Comparison of ENCODE assay signal across 8 cellular contexts in genomic region chr12:7832059-7832696, GRCh38. TPM values are rescaled to one million over a fixed set of nuclear protein-coding genes. Genes with fewer than 3 reads are reported as not detected.
DNase-seq lines count a peak whose midpoint lies in the region; ATAC-seq and TF ChIP-seq lines count a peak whose summit lies in the region.

No MANE protein-coding gene starts in this region.

- H3K79me2 ChIP-seq in smooth muscle cell (ENCODE audit: low read depth): no peaks in the 10 kb centered on the region

- no peaks in the 10 kb centered on the region for H3K36me3 ChIP-seq in CD8-positive, alpha-beta T cell (ENCODE audit: insufficient read depth, low read length)
- no peaks in the 10 kb centered on the region for H3K36me3 ChIP-seq in smooth muscle cell (ENCODE audit: low read depth)

- H3F3A ChIP-seq in smooth muscle cell (ENCODE audit: low read depth): no peaks in the 10 kb centered on the region

- no peak overlapping the region for H2AFZ ChIP-seq in smooth muscle cell (ENCODE audit: low read depth)

- peaks cover 2% of the 10 kb centered on the region for H3K27me3 Mint-ChIP-seq in CD8-positive, alpha-beta T cell (ENCODE audit: low read depth)
- H3K27me3 Mint-ChIP-seq in WTC11 (ENCODE audit: low read depth): no peaks in the 10 kb centered on the region

- no peak overlapping the region for H3K4me3 Mint-ChIP-seq in CD8-positive, alpha-beta T cell
- no peak overlapping the region for H3K4me3 Mint-ChIP-seq in WTC11

- no peak overlapping the region for H3K9ac ChIP-seq in smooth muscle cell (ENCODE audit: low read depth)

- ATAC-seq in CD8-positive, alpha-beta T cell: no peak
- ATAC-seq in WTC11: peak; percentile 98

- no peaks in the 10 kb centered on the region for H3K9me3 ChIP-seq in CD8-positive, alpha-beta T cell (ENCODE audit: low read length)
- H3K9me3 ChIP-seq in smooth muscle cell (replicated peaks; ENCODE audit: low read depth): no peaks in the 10 kb centered on the region

- DNase-seq in CD8-positive, alpha-beta T cell: peak in 2 of 7 experiments; percentile 23 to 27
- DNase-seq in M059J (ENCODE audit: low read depth): peak; percentile 40
- peak; percentile 34 for DNase-seq in WTC11 (ENCODE audit: low spot score)
- DNase-seq in glomerular visceral epithelial cell (ENCODE audit: extremely low spot score): peak; percentile 35
- no peak for DNase-seq in smooth muscle cell (lab: John Stamatoyannopoulos, UW; ENCODE audit: unreplicated experiment)
- DNase-seq in NCI-H2029 treated with DMSO at 0.1 percent for 48 hours (lab: John Stamatoyannopoulos, UW): no peak
- DNase-seq in cerebellar nuclear complex (lab: John Stamatoyannopoulos, UW): no peak

- H3K4me2 ChIP-seq in smooth muscle cell: no peak overlapping the region

- no peaks in the 10 kb centered on the region for H3K36me3 Mint-ChIP-seq in CD8-positive, alpha-beta T cell
- 0 out of 2 replicates have a peak, but pooled peaks cover 2% of the 10 kb centered on the region for H3K36me3 Mint-ChIP-seq in WTC11

- no peaks in the 10 kb centered on the region for H3K27me3 ChIP-seq in CD8-positive, alpha-beta T cell (ENCODE audit: insufficient read depth, low read length)
- no peaks in the 10 kb centered on the region for H3K27me3 ChIP-seq in smooth muscle cell (ENCODE audit: low read depth)

- intact Hi-C loops in CD8-positive, alpha-beta T cell (cut with DNase I, micrococcal nuclease): no loop called here

- no peaks in the 10 kb centered on the region for H3K4me1 ChIP-seq in CD8-positive, alpha-beta T cell (ENCODE audit: insufficient read depth, low read length)
- peaks cover 3% of the 10 kb centered on the region for H3K4me1 ChIP-seq in smooth muscle cell (ENCODE audit: low read depth)

- POLR2A ChIA-PET in CD8-positive, alpha-beta T cell (lab: Charles Lee): no interaction called here
- POLR2A ChIA-PET in WTC11 (lab: Charles Lee): interaction anchor here (0.6 kb wide), 1 partner anchor 59 kb away, joined by 3 read pairs; no protein-coding TSS in a partner anchor

- CTCF ChIA-PET in CD8-positive, alpha-beta T cell (lab: Charles Lee): interaction anchor here (0.6 to 1.5 kb wide), 5 partner anchors 96 to 1292 kb away, joined by 3 to 5 read pairs (median 3); no protein-coding TSS in a partner anchor
- CTCF ChIA-PET in WTC11 (lab: Charles Lee): interaction anchor here (0.6 to 3.3 kb wide), 17 partner anchors 14 to 854 kb away, joined by 3 to 18 read pairs (median 4); no protein-coding TSS in a partner anchor

- H3K27ac ChIP-seq in CD8-positive, alpha-beta T cell (ENCODE audit: low read depth, low read length): no peak overlapping the region
- H3K27ac ChIP-seq in smooth muscle cell (ENCODE audit: low read depth): no peak overlapping the region

- TF ChIP-seq CTCF in CD8-positive, alpha-beta T cell (IDR thresholded peaks at IDR 0.05): peak; percentile 32
- TF ChIP-seq CTCF in GM12875 (IDR thresholded peaks at IDR 0.05; ENCODE audit: borderline replicate concordance, insufficient read depth, low read depth, low read length) (peak; percentile 43; the same call in 1 of the 2 replicates), WTC11 (IDR thresholded peaks at IDR 0.05) (no peak; the same call in 1 of the 2 replicates), smooth muscle cell (IDR thresholded peaks at IDR 0.05; ENCODE audit: borderline replicate concordance, insufficient read depth, poor library complexity, severe bottlenecking) (peak; percentile 57)

- WGBS in smooth muscle cell (ENCODE audit: low lambda C conversion rate): 67% methylated on average over 6 of the region's 6 CpGs

- H3K4me3 ChIP-seq in CD8-positive, alpha-beta T cell (ENCODE audit: low read depth, low read length): no peak overlapping the region
- no peak overlapping the region for H3K4me3 ChIP-seq in GM12875 (ENCODE audit: low read depth, low read length)
- no peak overlapping the region for H3K4me3 ChIP-seq in smooth muscle cell

- no peak overlapping the region for H3K27ac Mint-ChIP-seq in CD8-positive, alpha-beta T cell
- H3K27ac Mint-ChIP-seq in WTC11: peak overlapping the region; percentile 72

- H3K4me1 Mint-ChIP-seq in CD8-positive, alpha-beta T cell (ENCODE audit: low read depth): no peaks in the 10 kb centered on the region
- H3K4me1 Mint-ChIP-seq in WTC11: peaks cover 30% of the 10 kb centered on the region

- no peaks in the 10 kb centered on the region for H3K9me3 Mint-ChIP-seq in CD8-positive, alpha-beta T cell
- H3K9me3 Mint-ChIP-seq in WTC11: no peaks in the 10 kb centered on the region

- no peaks in the 10 kb centered on the region for H4K20me1 ChIP-seq in smooth muscle cell (ENCODE audit: low read depth)

TF ChIP-seq in WTC11, 78 proteins besides CTCF, POLR2A, EP300 and RAD21:
- TF ChIP-seq ZNF263 (CRISPR knock-in tag; IDR thresholded peaks at IDR 0.05; ENCODE audit: low read depth) (no peak), ETV6 (CRISPR knock-in tag; IDR thresholded peaks at IDR 0.05) (no peak), EMX1 (CRISPR knock-in tag; IDR thresholded peaks at IDR 0.05) (no peak), SMAD3 (CRISPR knock-in tag; IDR thresholded peaks at IDR 0.05; ENCODE audit: borderline replicate concordance) (no peak), TP53 (CRISPR knock-in tag; IDR thresholded peaks at IDR 0.05) (no peak), ZBTB21 (CRISPR knock-in tag; IDR thresholded peaks at IDR 0.05; ENCODE audit: borderline replicate concordance) (no peak)
- TF ChIP-seq, protein P1, sequence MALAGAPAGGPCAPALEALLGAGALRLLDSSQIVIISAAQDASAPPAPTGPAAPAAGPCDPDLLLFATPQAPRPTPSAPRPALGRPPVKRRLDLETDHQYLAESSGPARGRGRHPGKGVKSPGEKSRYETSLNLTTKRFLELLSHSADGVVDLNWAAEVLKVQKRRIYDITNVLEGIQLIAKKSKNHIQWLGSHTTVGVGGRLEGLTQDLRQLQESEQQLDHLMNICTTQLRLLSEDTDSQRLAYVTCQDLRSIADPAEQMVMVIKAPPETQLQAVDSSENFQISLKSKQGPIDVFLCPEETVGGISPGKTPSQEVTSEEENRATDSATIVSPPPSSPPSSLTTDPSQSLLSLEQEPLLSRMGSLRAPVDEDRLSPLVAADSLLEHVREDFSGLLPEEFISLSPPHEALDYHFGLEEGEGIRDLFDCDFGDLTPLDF (CRISPR knock-in tag; IDR thresholded peaks at IDR 0.05): no peak
- TF ChIP-seq, protein P2, sequence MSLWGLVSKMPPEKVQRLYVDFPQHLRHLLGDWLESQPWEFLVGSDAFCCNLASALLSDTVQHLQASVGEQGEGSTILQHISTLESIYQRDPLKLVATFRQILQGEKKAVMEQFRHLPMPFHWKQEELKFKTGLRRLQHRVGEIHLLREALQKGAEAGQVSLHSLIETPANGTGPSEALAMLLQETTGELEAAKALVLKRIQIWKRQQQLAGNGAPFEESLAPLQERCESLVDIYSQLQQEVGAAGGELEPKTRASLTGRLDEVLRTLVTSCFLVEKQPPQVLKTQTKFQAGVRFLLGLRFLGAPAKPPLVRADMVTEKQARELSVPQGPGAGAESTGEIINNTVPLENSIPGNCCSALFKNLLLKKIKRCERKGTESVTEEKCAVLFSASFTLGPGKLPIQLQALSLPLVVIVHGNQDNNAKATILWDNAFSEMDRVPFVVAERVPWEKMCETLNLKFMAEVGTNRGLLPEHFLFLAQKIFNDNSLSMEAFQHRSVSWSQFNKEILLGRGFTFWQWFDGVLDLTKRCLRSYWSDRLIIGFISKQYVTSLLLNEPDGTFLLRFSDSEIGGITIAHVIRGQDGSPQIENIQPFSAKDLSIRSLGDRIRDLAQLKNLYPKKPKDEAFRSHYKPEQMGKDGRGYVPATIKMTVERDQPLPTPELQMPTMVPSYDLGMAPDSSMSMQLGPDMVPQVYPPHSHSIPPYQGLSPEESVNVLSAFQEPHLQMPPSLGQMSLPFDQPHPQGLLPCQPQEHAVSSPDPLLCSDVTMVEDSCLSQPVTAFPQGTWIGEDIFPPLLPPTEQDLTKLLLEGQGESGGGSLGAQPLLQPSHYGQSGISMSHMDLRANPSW (CRISPR knock-in tag; conservative IDR thresholded peaks at IDR 0.05; ENCODE audit: low read depth): no peak
- TF ChIP-seq, protein P3, sequence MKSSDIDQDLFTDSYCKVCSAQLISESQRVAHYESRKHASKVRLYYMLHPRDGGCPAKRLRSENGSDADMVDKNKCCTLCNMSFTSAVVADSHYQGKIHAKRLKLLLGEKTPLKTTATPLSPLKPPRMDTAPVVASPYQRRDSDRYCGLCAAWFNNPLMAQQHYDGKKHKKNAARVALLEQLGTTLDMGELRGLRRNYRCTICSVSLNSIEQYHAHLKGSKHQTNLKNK (CRISPR knock-in tag; IDR thresholded peaks at IDR 0.05): no peak
- TF ChIP-seq, protein P4, sequence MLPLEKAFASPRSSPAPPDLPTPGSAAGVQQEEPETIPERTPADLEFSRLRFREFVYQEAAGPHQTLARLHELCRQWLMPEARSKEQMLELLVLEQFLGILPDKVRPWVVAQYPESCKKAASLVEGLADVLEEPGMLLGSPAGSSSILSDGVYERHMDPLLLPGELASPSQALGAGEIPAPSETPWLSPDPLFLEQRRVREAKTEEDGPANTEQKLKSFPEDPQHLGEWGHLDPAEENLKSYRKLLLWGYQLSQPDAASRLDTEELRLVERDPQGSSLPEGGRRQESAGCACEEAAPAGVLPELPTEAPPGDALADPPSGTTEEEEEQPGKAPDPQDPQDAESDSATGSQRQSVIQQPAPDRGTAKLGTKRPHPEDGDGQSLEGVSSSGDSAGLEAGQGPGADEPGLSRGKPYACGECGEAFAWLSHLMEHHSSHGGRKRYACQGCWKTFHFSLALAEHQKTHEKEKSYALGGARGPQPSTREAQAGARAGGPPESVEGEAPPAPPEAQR (CRISPR knock-in tag; IDR thresholded peaks at IDR 0.05): no peak

RNA-seq across cellular contexts. Expression of gene SLC2A14, which starts 40.5 kb away (rescaled TPM):
- under 1 TPM; 0.62 to 0.89 TPM for total RNA-seq in CD8-positive, alpha-beta T cell
- total RNA-seq in M059J (2014; rRNA removed; shearing (Covaris generic)): not detected in 2 replicates
- total RNA-seq in WTC11 (2021): 24.4 to 28.8 TPM (median 26.7 TPM) in 3 replicates
- total RNA-seq in smooth muscle cell: 2.3 and 2.8 TPM in 2 replicates
- polyA plus RNA-seq in smooth muscle cell: 8.1 and 19.3 TPM in 2 replicates

RNA-seq across cellular contexts. Expression of gene NANOG, which starts 43.0 kb away (rescaled TPM):
- not detected for total RNA-seq in CD8-positive, alpha-beta T cell
- not detected in 2 replicates for total RNA-seq in M059J (2014; rRNA removed; shearing (Covaris generic))
- total RNA-seq in WTC11 (2021) (330 to 387 TPM (median 352 TPM) in 3 replicates), smooth muscle cell (not detected in 2 replicates)
- not detected in 2 replicates for polyA plus RNA-seq in smooth muscle cell

Comparison
In these comparisons a context has a peak if more than half of its experiments do, and no peak if none do; other contexts are left out.
1. DNase-seq: peak in M059J (single experiment), WTC11 (single experiment) and glomerular visceral epithelial cell (single experiment); none in smooth muscle cell (single experiment), NCI-H2029 treated with DMSO at 0.1 percent for 48 hours (single experiment) and cerebellar nuclear complex (0 of 2).
2. RNA of gene NANOG, which starts 43.0 kb away (total RNA-seq): 330 to 387 TPM in WTC11; not detected in smooth muscle cell, not detected in CD8-positive, alpha-beta T cell and not detected in M059J; every median in the first group is over 100 times any median in the second.